1 cellular context compared by ENCODE assay signal in the genomic region with DNA sequence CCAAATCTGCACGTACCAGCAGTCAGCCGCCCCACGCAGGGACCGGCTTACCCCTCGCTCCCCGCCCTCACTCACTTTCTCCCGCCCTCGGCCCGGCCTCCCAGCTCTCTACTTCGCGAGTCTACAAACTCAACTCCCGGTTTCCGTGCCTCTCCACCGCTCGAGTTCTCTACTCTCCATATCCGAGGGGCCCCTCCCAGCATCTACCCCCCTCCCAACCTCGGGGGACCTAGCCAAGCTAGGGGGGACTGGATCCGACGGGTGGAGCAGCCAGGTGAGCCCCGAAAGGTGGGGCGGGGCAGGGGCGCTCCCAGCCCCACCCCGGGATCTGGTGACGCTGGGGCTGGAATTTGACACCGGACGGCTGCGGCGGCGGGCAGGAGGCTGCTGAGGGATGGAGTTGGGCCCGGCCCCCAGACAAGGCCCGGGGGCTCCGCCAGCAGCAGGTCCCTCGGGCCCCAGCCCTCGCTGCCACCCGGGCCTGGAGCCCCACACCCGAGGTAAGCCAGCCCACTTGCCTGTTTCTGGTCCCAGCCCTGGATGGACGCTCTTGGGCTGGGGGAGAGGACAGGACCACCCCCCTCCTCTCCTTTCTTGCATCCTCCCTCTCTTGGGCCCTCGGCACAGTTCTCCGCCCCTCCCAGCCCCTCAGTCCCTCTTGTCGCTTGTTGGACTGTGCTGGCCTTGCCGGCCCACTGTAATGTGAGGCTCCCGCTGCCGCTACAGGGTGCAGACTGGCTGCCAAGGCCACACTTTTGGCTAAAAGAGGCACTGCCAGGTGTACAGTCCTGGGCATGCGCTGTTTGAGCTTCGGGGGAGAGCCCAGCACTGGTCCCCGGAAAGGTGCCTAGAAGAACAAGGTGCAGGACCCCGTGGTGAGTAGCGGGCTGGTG.
TF ChIP-seq lines count a peak whose summit lies in the region.

A gene with protein sequence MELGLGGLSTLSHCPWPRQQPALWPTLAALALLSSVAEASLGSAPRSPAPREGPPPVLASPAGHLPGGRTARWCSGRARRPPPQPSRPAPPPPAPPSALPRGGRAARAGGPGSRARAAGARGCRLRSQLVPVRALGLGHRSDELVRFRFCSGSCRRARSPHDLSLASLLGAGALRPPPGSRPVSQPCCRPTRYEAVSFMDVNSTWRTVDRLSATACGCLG (plus strand): TSS at position 416 of the 893 bp plus-strand sequence. CDS start 1,856 bp downstream, outside the sequence.

TF ChIP-seq in HEK293, 187 proteins besides CTCF, POLR2A, EP300 and RAD21 (continued from another document and continues in another):
- TF ChIP-seq ZNF202 (tag by site-specific recombination; IDR thresholded peaks at IDR 0.05; ENCODE audit: borderline replicate concordance) = no peak
- no peak for TF ChIP-seq ZNF548 (tag by site-specific recombination; IDR thresholded peaks at IDR 0.05)
- TF ChIP-seq, protein P1, sequence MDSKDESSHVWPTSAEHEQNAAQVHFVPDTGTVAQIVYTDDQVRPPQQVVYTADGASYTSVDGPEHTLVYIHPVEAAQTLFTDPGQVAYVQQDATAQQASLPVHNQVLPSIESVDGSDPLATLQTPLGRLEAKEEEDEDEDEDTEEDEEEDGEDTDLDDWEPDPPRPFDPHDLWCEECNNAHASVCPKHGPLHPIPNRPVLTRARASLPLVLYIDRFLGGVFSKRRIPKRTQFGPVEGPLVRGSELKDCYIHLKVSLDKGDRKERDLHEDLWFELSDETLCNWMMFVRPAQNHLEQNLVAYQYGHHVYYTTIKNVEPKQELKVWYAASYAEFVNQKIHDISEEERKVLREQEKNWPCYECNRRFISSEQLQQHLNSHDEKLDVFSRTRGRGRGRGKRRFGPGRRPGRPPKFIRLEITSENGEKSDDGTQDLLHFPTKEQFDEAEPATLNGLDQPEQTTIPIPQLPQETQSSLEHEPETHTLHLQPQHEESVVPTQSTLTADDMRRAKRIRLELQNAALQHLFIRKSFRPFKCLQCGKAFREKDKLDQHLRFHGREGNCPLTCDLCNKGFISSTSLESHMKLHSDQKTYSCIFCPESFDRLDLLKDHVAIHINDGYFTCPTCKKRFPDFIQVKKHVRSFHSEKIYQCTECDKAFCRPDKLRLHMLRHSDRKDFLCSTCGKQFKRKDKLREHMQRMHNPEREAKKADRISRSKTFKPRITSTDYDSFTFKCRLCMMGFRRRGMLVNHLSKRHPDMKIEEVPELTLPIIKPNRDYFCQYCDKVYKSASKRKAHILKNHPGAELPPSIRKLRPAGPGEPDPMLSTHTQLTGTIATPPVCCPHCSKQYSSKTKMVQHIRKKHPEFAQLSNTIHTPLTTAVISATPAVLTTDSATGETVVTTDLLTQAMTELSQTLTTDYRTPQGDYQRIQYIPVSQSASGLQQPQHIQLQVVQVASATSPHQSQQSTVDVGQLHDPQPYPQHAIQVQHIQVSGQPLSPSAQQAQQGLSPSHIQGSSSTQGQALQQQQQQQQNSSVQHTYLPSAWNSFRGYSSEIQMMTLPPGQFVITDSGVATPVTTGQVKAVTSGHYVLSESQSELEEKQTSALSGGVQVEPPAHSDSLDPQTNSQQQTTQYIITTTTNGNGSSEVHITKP (tag by site-specific recombination; IDR thresholded peaks at IDR 0.05) = peak; percentile 95
- TF ChIP-seq ZNF830 (tag by site-specific recombination; IDR thresholded peaks at IDR 0.05; ENCODE audit: low read depth) = no peak
- TF ChIP-seq ZNF133 (tag by site-specific recombination; IDR thresholded peaks at IDR 0.05) = no peak
- no peak for TF ChIP-seq ZNF707 (tag by site-specific recombination; IDR thresholded peaks at IDR 0.05)
- TF ChIP-seq GLI4 (tag by site-specific recombination; IDR thresholded peaks at IDR 0.05) = no peak
- no peak for TF ChIP-seq ZNF112 (tag by site-specific recombination; IDR thresholded peaks at IDR 0.05)
- TF ChIP-seq ZNF48 (tag by site-specific recombination; IDR thresholded peaks at IDR 0.05) = no peak
- TF ChIP-seq ZNF354C (tag by site-specific recombination; IDR thresholded peaks at IDR 0.05; ENCODE audit: borderline replicate concordance, low read depth) = no peak
- no peak for TF ChIP-seq ZNF791 (tag by site-specific recombination; IDR thresholded peaks at IDR 0.05)
- TF ChIP-seq ZNF175 (tag by site-specific recombination; IDR thresholded peaks at IDR 0.05) = no peak
- TF ChIP-seq, protein P2, sequence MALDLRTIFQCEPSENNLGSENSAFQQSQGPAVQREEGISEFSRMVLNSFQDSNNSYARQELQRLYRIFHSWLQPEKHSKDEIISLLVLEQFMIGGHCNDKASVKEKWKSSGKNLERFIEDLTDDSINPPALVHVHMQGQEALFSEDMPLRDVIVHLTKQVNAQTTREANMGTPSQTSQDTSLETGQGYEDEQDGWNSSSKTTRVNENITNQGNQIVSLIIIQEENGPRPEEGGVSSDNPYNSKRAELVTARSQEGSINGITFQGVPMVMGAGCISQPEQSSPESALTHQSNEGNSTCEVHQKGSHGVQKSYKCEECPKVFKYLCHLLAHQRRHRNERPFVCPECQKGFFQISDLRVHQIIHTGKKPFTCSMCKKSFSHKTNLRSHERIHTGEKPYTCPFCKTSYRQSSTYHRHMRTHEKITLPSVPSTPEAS (tag by site-specific recombination; IDR thresholded peaks at IDR 0.05) = no peak
- TF ChIP-seq ZNF24 (tag by site-specific recombination; IDR thresholded peaks at IDR 0.05) = no peak
- TF ChIP-seq ZNF768 (tag by site-specific recombination; IDR thresholded peaks at IDR 0.05) = no peak
- no peak for TF ChIP-seq ZNF664 (tag by site-specific recombination; IDR thresholded peaks at IDR 0.05)
- TF ChIP-seq ZBTB21 (tag by site-specific recombination; IDR thresholded peaks at IDR 0.05) = no peak
- TF ChIP-seq ZNF654 (tag by site-specific recombination; IDR thresholded peaks at IDR 0.05; ENCODE audit: low read depth) = no peak
- TF ChIP-seq ZNF561 (tag by site-specific recombination; IDR thresholded peaks at IDR 0.05; ENCODE audit: borderline replicate concordance) = peak; percentile 37; the same call in 1 of the 2 replicates
- TF ChIP-seq ZNF174 (tag by site-specific recombination; IDR thresholded peaks at IDR 0.05) = no peak
- no peak for TF ChIP-seq ZNF221 (tag by site-specific recombination; IDR thresholded peaks at IDR 0.05; ENCODE audit: borderline replicate concordance)
- TF ChIP-seq, protein P3, sequence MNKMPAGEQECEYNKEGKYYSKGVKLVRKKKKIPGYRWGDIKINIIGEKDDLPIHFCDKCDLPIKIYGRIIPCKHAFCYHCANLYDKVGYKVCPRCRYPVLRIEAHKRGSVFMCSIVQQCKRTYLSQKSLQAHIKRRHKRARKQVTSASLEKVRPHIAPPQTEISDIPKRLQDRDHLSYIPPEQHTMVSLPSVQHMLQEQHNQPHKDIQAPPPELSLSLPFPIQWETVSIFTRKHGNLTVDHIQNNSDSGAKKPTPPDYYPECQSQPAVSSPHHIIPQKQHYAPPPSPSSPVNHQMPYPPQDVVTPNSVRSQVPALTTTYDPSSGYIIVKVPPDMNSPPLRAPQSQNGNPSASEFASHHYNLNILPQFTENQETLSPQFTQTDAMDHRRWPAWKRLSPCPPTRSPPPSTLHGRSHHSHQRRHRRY (tag by site-specific recombination; IDR thresholded peaks at IDR 0.05) = no peak
- 0 out of 2 replicates have a peak, but pooled peaks have one; percentile 6 for TF ChIP-seq ZNF146 (tag by site-specific recombination; IDR thresholded peaks at IDR 0.05)
- TF ChIP-seq, protein P4, sequence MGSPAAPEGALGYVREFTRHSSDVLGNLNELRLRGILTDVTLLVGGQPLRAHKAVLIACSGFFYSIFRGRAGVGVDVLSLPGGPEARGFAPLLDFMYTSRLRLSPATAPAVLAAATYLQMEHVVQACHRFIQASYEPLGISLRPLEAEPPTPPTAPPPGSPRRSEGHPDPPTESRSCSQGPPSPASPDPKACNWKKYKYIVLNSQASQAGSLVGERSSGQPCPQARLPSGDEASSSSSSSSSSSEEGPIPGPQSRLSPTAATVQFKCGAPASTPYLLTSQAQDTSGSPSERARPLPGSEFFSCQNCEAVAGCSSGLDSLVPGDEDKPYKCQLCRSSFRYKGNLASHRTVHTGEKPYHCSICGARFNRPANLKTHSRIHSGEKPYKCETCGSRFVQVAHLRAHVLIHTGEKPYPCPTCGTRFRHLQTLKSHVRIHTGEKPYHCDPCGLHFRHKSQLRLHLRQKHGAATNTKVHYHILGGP (tag by site-specific recombination; IDR thresholded peaks at IDR 0.05) = no peak
- TF ChIP-seq ZNF558 (tag by site-specific recombination; IDR thresholded peaks at IDR 0.05) = no peak
- peak; percentile 5; the same call in 1 of the 2 replicates for TF ChIP-seq EGR2 (tag by site-specific recombination; IDR thresholded peaks at IDR 0.05; ENCODE audit: low read depth)
- no peak for TF ChIP-seq ZNF266 (tag by site-specific recombination; IDR thresholded peaks at IDR 0.05; ENCODE audit: low read depth)
- TF ChIP-seq ZNF677 (tag by site-specific recombination; IDR thresholded peaks at IDR 0.05) = no peak
- TF ChIP-seq ZNF660 (tag by site-specific recombination; IDR thresholded peaks at IDR 0.05) = peak; percentile 61; the same call in 1 of the 2 replicates
- TF ChIP-seq, protein P5, sequence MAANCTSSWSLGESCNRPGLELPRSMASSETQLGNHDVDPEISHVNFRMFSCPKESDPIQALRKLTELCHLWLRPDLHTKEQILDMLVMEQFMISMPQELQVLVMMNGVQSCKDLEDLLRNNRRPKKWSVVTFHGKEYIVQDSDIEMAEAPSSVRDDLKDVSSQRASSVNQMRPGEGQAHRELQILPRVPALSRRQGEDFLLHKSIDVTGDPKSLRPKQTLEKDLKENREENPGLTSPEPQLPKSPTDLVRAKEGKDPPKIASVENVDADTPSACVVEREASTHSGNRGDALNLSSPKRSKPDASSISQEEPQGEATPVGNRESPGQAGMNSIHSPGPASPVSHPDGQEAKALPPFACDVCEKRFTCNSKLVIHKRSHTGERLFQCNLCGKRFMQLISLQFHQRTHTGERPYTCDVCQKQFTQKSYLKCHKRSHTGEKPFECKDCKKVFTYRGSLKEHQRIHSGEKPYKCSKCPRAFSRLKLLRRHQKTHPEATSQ (tag by site-specific recombination; IDR thresholded peaks at IDR 0.05) = no peak
- TF ChIP-seq, protein P6, sequence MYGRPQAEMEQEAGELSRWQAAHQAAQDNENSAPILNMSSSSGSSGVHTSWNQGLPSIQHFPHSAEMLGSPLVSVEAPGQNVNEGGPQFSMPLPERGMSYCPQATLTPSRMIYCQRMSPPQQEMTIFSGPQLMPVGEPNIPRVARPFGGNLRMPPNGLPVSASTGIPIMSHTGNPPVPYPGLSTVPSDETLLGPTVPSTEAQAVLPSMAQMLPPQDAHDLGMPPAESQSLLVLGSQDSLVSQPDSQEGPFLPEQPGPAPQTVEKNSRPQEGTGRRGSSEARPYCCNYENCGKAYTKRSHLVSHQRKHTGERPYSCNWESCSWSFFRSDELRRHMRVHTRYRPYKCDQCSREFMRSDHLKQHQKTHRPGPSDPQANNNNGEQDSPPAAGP (tag by site-specific recombination; IDR thresholded peaks at IDR 0.05) = 0 out of 2 replicates have a peak, but pooled peaks have one; percentile 43
- TF ChIP-seq, protein P7, sequence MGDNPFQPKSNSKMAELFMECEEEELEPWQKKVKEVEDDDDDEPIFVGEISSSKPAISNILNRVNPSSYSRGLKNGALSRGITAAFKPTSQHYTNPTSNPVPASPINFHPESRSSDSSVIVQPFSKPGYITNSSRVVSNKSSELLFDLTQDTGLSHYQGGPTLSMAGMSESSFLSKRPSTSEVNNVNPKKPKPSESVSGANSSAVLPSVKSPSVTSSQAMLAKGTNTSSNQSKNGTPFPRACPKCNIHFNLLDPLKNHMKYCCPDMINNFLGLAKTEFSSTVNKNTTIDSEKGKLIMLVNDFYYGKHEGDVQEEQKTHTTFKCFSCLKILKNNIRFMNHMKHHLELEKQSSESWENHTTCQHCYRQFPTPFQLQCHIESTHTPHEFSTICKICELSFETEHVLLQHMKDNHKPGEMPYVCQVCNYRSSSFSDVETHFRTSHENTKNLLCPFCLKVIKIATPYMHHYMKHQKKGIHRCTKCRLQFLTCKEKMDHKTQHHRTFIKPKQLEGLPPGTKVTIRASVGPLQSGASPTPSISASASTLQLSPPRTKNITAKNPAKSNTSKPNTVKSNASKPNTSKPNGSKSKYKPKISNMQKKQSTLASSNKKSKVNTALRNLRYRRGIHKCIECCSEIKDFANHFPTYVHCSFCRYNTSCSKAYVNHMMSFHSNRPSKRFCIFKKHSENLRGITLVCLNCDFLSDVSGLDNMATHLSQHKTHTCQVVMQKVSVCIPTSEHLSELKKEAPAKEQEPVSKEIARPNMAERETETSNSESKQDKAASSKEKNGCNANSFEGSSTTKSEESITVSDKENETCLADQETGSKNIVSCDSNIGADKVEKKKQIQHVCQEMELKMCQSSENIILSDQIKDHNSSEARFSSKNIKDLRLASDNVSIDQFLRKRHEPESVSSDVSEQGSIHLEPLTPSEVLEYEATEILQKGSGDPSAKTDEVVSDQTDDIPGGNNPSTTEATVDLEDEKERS (tag by site-specific recombination; IDR thresholded peaks at IDR 0.05) = no peak
- TF ChIP-seq, protein P8, sequence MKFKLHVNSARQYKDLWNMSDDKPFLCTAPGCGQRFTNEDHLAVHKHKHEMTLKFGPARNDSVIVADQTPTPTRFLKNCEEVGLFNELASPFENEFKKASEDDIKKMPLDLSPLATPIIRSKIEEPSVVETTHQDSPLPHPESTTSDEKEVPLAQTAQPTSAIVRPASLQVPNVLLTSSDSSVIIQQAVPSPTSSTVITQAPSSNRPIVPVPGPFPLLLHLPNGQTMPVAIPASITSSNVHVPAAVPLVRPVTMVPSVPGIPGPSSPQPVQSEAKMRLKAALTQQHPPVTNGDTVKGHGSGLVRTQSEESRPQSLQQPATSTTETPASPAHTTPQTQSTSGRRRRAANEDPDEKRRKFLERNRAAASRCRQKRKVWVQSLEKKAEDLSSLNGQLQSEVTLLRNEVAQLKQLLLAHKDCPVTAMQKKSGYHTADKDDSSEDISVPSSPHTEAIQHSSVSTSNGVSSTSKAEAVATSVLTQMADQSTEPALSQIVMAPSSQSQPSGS (tag by site-specific recombination; IDR thresholded peaks at IDR 0.05; ENCODE audit: low read depth) = no peak
- TF ChIP-seq GLIS1 (tag by site-specific recombination; IDR thresholded peaks at IDR 0.05) = peak; percentile 61
- no peak for TF ChIP-seq RBAK (tag by site-specific recombination; IDR thresholded peaks at IDR 0.05)
- no peak for TF ChIP-seq ZNF132 (tag by site-specific recombination; IDR thresholded peaks at IDR 0.05; ENCODE audit: borderline replicate concordance)
- no peak for TF ChIP-seq ZNF155 (tag by site-specific recombination; IDR thresholded peaks at IDR 0.05)
- peak; percentile 22; the same call in 1 of the 2 replicates for TF ChIP-seq ZFP37 (tag by site-specific recombination; IDR thresholded peaks at IDR 0.05)
- TF ChIP-seq, protein P9, sequence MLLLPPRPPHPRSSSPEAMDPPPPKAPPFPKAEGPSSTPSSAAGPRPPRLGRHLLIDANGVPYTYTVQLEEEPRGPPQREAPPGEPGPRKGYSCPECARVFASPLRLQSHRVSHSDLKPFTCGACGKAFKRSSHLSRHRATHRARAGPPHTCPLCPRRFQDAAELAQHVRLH (tag by site-specific recombination; IDR thresholded peaks at IDR 0.05) = no peak
- TF ChIP-seq ZNF211 (tag by site-specific recombination; IDR thresholded peaks at IDR 0.05; ENCODE audit: low read depth) = no peak
- TF ChIP-seq ZNF223 (tag by site-specific recombination; IDR thresholded peaks at IDR 0.05) = no peak
- TF ChIP-seq, protein P10, sequence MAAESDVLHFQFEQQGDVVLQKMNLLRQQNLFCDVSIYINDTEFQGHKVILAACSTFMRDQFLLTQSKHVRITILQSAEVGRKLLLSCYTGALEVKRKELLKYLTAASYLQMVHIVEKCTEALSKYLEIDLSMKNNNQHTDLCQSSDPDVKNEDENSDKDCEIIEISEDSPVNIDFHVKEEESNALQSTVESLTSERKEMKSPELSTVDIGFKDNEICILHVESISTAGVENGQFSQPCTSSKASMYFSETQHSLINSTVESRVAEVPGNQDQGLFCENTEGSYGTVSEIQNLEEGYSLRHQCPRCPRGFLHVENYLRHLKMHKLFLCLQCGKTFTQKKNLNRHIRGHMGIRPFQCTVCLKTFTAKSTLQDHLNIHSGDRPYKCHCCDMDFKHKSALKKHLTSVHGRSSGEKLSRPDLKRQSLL (tag by site-specific recombination; IDR thresholded peaks at IDR 0.05) = no peak
- TF ChIP-seq ZNF837 (tag by site-specific recombination; IDR thresholded peaks at IDR 0.05) = no peak
